ENCODE assay signal across 13 cellular contexts in the genomic region with DNA sequence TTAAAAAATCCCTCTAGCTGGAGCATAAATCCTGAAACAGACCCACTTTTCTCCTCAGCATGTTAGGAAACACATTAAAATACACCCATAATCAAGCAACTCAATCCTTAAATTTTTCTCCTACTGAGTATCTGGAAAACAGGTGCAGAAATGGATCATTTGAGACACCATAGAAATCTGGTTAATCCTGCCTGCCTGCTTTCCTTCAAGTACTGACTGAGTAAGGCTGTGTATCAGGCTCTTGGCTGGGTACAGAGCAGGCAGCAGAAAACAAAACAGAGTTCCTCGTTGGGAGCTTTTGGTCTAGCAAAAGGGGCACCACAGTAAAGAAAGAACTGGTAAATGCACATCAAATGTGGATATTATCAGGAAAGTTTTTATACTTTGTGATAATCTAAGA. TPM values are rescaled to one million over a fixed set of nuclear protein-coding genes. Genes with fewer than 3 reads are reported as not detected.
A peak's percentile ranks its signal among the peaks of the same experiment; 100 is the strongest.
DNase-seq lines count a peak whose midpoint lies in the region; ATAC-seq, FAIRE-seq and TF ChIP-seq lines count a peak whose summit lies in the region.
"Had no signal": no experiment of that assay in that cellular context is flagged by ENCODE, and none has a peak within 500 bp of the region (broad histone marks: within the 10 kb centered on the region; RNA-seq: fewer than 3 reads in every experiment).

No MANE protein-coding gene starts in this region.

- H3K4me1 Mint-ChIP-seq in activated naive CD4-positive, alpha-beta T cell treated with anti-CD3 and anti-CD28 coated beads, Interleukin-2, amount 10 ng/mL, durations not matched to agents 7 days and 5 days: peaks cover 16% of the 10 kb centered on the region
- peaks cover 8% of the 10 kb centered on the region for H3K4me1 Mint-ChIP-seq in activated naive CD4-positive, alpha-beta T cell treated with anti-CD3 and anti-CD28 coated beads for 36 hours (ENCODE audit: low read depth)

- H3K27me3 Mint-ChIP-seq in activated naive CD4-positive, alpha-beta T cell treated with anti-CD3 and anti-CD28 coated beads, Interleukin-2, amount 10 ng/mL, durations not matched to agents 7 days and 5 days: peaks cover 12% of the 10 kb centered on the region
- no peaks in the 10 kb centered on the region for H3K27me3 Mint-ChIP-seq in activated naive CD4-positive, alpha-beta T cell treated with anti-CD3 and anti-CD28 coated beads for 36 hours (ENCODE audit: low read depth)
- H3K27me3 Mint-ChIP-seq: naive thymus-derived CD8-positive, alpha-beta T cell had no signal

- TF ChIP-seq POLR2A in tibial nerve (IDR thresholded peaks at IDR 0.05): no peak

- H3K4me1 ChIP-seq in keratinocyte (ENCODE audit: control insufficient read depth, extremely low read depth, insufficient read depth, low read length) (peaks cover 7% of the 10 kb centered on the region), tibial nerve (peaks cover 0 to 63% (median 9%) of the 10 kb centered on the region in 4 donors)

- H3K36me3 ChIP-seq in keratinocyte (ENCODE audit: control insufficient read depth in 2 of 2, extremely low read depth in 1 of 2, insufficient read depth in 2 of 2, low read length in 2 of 2) (no peaks in the 10 kb centered on the region), tibial nerve (no peaks in the 10 kb centered on the region)

- peak; percentile 3 for DNase-seq in activated naive CD4-positive, alpha-beta T cell treated with anti-CD3 and anti-CD28 coated beads, Interleukin-2, amount 10 ng/mL, durations not matched to agents 7 days and 5 days
- no peak for DNase-seq in activated naive CD4-positive, alpha-beta T cell treated with anti-CD3 and anti-CD28 coated beads for 36 hours
- DNase-seq in astrocyte of the cerebellum (ENCODE audit: low read depth) (no peak), keratinocyte (ENCODE audit: low read depth, low spot score) (no peak), tibial nerve (ENCODE audit: low spot score in 2 of 2) (no peak)
- DNase-seq: activated CD4-positive, alpha-beta T cell treated with anti-CD3 and anti-CD28 coated beads for 48 hours; NCI-H446 treated with DMSO at 0.1 percent for 48 hours; stimulated activated naive CD4-positive, alpha-beta T cell had no signal

- H4K20me1 ChIP-seq in keratinocyte (ENCODE audit: control insufficient read depth, extremely low read depth, insufficient read depth, low read length): no peaks in the 10 kb centered on the region

- intact Hi-C loops in activated naive CD4-positive, alpha-beta T cell treated with anti-CD3 and anti-CD28 coated beads for 36 hours (cut with micrococcal nuclease): loop anchor here (2.0 to 10.0 kb wide), 2 partner anchors 191 to 253 kb away; a partner anchor contains a TSS

- TF ChIP-seq CTCF in astrocyte of the cerebellum (IDR thresholded peaks at IDR 0.05; ENCODE audit: low read depth, low read length, missing control alignments) (no peak), keratinocyte (optimal IDR thresholded peaks at IDR 0.05 in 1 of 3, IDR thresholded peaks at IDR 0.05 in 1 of 3, conservative IDR thresholded peaks at IDR 0.05 in 1 of 3; ENCODE audit: extremely low read depth in 1 of 3, insufficient read depth in 2 of 3, low read length in 3 of 3) (no peak), tibial nerve (IDR thresholded peaks at IDR 0.05) (no peak)

- dilution Hi-C loops in keratinocyte (cut with MboI; ENCODE audit: extremely low pct_ligation_motif_present, low sequenced_read_pairs): no loop called here

- CTCF ChIA-PET in activated naive CD4-positive, alpha-beta T cell treated with anti-CD3 and anti-CD28 coated beads, Interleukin-2, amount 10 ng/mL, durations not matched to agents 7 days and 5 days (lab: Charles Lee): no interaction called here
- CTCF ChIA-PET in activated naive CD4-positive, alpha-beta T cell treated with anti-CD3 and anti-CD28 coated beads for 36 hours (lab: Charles Lee): no interaction called here

- H2AFZ ChIP-seq in keratinocyte (ENCODE audit: control insufficient read depth, low read length): no peak overlapping the region

- no peak overlapping the region for H3K27ac Mint-ChIP-seq in activated naive CD4-positive, alpha-beta T cell treated with anti-CD3 and anti-CD28 coated beads, Interleukin-2, amount 10 ng/mL, durations not matched to agents 7 days and 5 days
- H3K27ac Mint-ChIP-seq in activated naive CD4-positive, alpha-beta T cell treated with anti-CD3 and anti-CD28 coated beads for 36 hours: no peak overlapping the region
- H3K27ac Mint-ChIP-seq: dendritic cell treated with granulocyte-macrophage colony-stimulating factor and Interleukin-4, amounts not matched to agents 40 ng/mL and 50 ng/mL, for 4 days had no signal

- ATAC-seq in HG03025 (IDR thresholded peaks at IDR 0.05; ENCODE audit: low FRiP score, unreplicated experiment) (no peak), GM21360 (IDR thresholded peaks at IDR 0.05; ENCODE audit: unreplicated experiment) (no peak), HG02588 (IDR thresholded peaks at IDR 0.05; ENCODE audit: unreplicated experiment) (no peak)
- ATAC-seq: naive thymus-derived CD8-positive, alpha-beta T cell had no signal

- no peaks in the 10 kb centered on the region for H3K9me1 ChIP-seq in keratinocyte (ENCODE audit: control insufficient read depth, extremely low read depth, insufficient read depth, low read length)

- no peak overlapping the region for H3K9ac ChIP-seq in keratinocyte (ENCODE audit: control insufficient read depth, extremely low read depth, insufficient read depth, low read length)

- H3K27ac ChIP-seq in keratinocyte (ENCODE audit: control insufficient read depth, insufficient read depth, low read length): no peak overlapping the region
- peak overlapping the region in 1 of 4 donors; percentile 97 for H3K27ac ChIP-seq in tibial nerve

- H3K27me3 ChIP-seq in keratinocyte (ENCODE audit: control insufficient read depth, extremely low read depth, insufficient read depth, low read length): no peaks in the 10 kb centered on the region
- no peaks in the 10 kb centered on the region for H3K27me3 ChIP-seq in tibial nerve

- peak overlapping the region; percentile 81 for H3K4me3 ChIP-seq in astrocyte of the cerebellum (ENCODE audit: low read depth, low read length)
- H3K4me3 ChIP-seq in keratinocyte (ENCODE audit: control insufficient read depth in 2 of 3, extremely low read depth in 1 of 3, insufficient read depth in 2 of 3, low read depth in 1 of 3, low read length in 3 of 3): peak overlapping the region in 2 of 3 experiments; percentile 38 to 59
- H3K4me3 ChIP-seq in tibial nerve: peak overlapping the region; percentile 58 to 80 (median 78)

- H3K79me2 ChIP-seq in keratinocyte (ENCODE audit: control insufficient read depth, insufficient read depth, low read length): peaks cover 28% of the 10 kb centered on the region

- WGBS in tibial nerve, 2 donors: 21 to 54% methylated on average over 1 of the region's 1 CpG

- peak overlapping the region; percentile 65 for H3K4me2 ChIP-seq in keratinocyte (ENCODE audit: control insufficient read depth, extremely low read depth, insufficient read depth, low read depth, low read length)

- TF ChIP-seq EP300 in tibial nerve (IDR thresholded peaks at IDR 0.05): no peak

- in situ Hi-C loops in astrocyte of the cerebellum (cut with HindIII; ENCODE audit: low sequenced_read_pairs): no loop called here

- no peak for FAIRE-seq in keratinocyte (lab: Jason Lieb, UNC)

- H3K4me3 Mint-ChIP-seq in activated naive CD4-positive, alpha-beta T cell treated with anti-CD3 and anti-CD28 coated beads, Interleukin-2, amount 10 ng/mL, durations not matched to agents 7 days and 5 days: no peak overlapping the region
- no peak overlapping the region for H3K4me3 Mint-ChIP-seq in activated naive CD4-positive, alpha-beta T cell treated with anti-CD3 and anti-CD28 coated beads for 36 hours

- H3K36me3 Mint-ChIP-seq in activated naive CD4-positive, alpha-beta T cell treated with anti-CD3 and anti-CD28 coated beads, Interleukin-2, amount 10 ng/mL, durations not matched to agents 7 days and 5 days: peaks cover 11% of the 10 kb centered on the region
- H3K36me3 Mint-ChIP-seq in activated naive CD4-positive, alpha-beta T cell treated with anti-CD3 and anti-CD28 coated beads for 36 hours (ENCODE audit: low read depth): no peaks in the 10 kb centered on the region

- H3K9me3 ChIP-seq in keratinocyte (ENCODE audit: control insufficient read depth, low read depth, low read length) (no peaks in the 10 kb centered on the region), tibial nerve (no peaks in the 10 kb centered on the region)

- H3K9me3 Mint-ChIP-seq in activated naive CD4-positive, alpha-beta T cell treated with anti-CD3 and anti-CD28 coated beads, Interleukin-2, amount 10 ng/mL, durations not matched to agents 7 days and 5 days: no peaks in the 10 kb centered on the region
- no peaks in the 10 kb centered on the region for H3K9me3 Mint-ChIP-seq in activated naive CD4-positive, alpha-beta T cell treated with anti-CD3 and anti-CD28 coated beads for 36 hours
- H3K9me3 Mint-ChIP-seq: dendritic cell treated with granulocyte-macrophage colony-stimulating factor and Interleukin-4, amounts not matched to agents 40 ng/mL and 50 ng/mL, for 4 days had no signal

RNA-seq across cellular contexts. Expression of a gene that starts 1.9 kb away (rescaled TPM):
- under 1 TPM; 0.17 to 0.20 TPM for total RNA-seq in activated naive CD4-positive, alpha-beta T cell treated with anti-CD3 and anti-CD28 coated beads for 36 hours
- 0.01 to 0.07 TPM (median 0.06 TPM) in 3 replicates for polyA plus RNA-seq in keratinocyte
- 0.41 TPM for polyA plus RNA-seq in keratinocyte (2011; ENCODE audit: low read depth)
- under 0.01 TPM in 1 of 2 replicates, not detected in the other for polyA plus RNA-seq in keratinocyte (2011; cell fraction: cytosol; rRNA removed)
- polyA plus RNA-seq in keratinocyte (2011; cell fraction: nucleus; rRNA removed): 0.29 and 0.35 TPM in 2 replicates
- polyA plus RNA-seq in keratinocyte (2012; ENCODE audit: low replicate concordance): 0.02 and 0.23 TPM in 2 replicates
- 0.59 to 1.4 TPM (median 1.1 TPM) in 3 replicates for polyA minus RNA-seq in keratinocyte
- under 0.01 TPM for polyA minus RNA-seq in keratinocyte (2011; cell fraction: cytosol; rRNA and poly(A)+ RNA removed)
- 1.1 and 2.1 TPM in 2 replicates for polyA minus RNA-seq in keratinocyte (2011; cell fraction: nucleus; rRNA and poly(A)+ RNA removed)
- 1 to 10 TPM; 6.3 to 8.0 (median 7.7) TPM for total RNA-seq in tibial nerve

Comparison
In these comparisons a context has a peak if more than half of its experiments do, and no peak if none do; other contexts are left out.
1. RNA of a gene that starts 1.9 kb away (total RNA-seq): 6.3 to 8.0 TPM in tibial nerve; 0.17 to 0.20 TPM in activated naive CD4-positive, alpha-beta T cell treated with anti-CD3 and anti-CD28 coated beads for 36 hours; every median in the first group is over 4 times any median in the second.
2. Peak in every context shown above with its lines, with median percentiles within 50 percentile points of each other: H3K4me3 ChIP-seq.